22 cellular contexts compared by ENCODE assay signal in genomic region chr16:75445298-75445697, GRCh38. TPM values are rescaled to one million over a fixed set of nuclear protein-coding genes. Genes with fewer than 3 reads are reported as not detected.
"Had no signal": no experiment of that assay in that cellular context is flagged by ENCODE, and none has a peak within 500 bp of the region (broad histone marks: within the 10 kb centered on the region; RNA-seq: fewer than 3 reads in every experiment).

No MANE protein-coding gene starts in this region.

- H3K9me3 ChIP-seq: SK-N-SH had no signal

- DNase-seq: activated CD4-positive, alpha-beta memory T cell treated with anti-CD3 and anti-CD28 coated beads, Interleukin-2, amount 10 ng/mL, durations not matched to agents 7 days and 5 days; activated CD4-positive, alpha-beta T cell treated with anti-CD3 and anti-CD28 coated beads for 36 hours; activated CD4-positive, alpha-beta T cell treated with anti-CD3 and anti-CD28 coated beads, Interleukin-2, amount 50 U/mL, for 1 hour; activated effector memory CD4-positive, alpha-beta T cell treated with anti-CD3 and anti-CD28 coated beads, Interleukin-2, amount 50 U/mL, for 16 hours; activated naive CD4-positive, alpha-beta T cell treated with Interleukin-2 at 50 U/mL for 16 hours; activated naive CD8-positive, alpha-beta T cell treated with anti-CD3 and anti-CD28 coated beads, Interleukin-2, amount 50 U/mL, for 24 hours; activated T-cell treated with anti-CD3 and anti-CD28 coated beads, Interleukin-2, amount 50 U/mL, for 4 hours; amniotic stem cell; NCI-H1048; NCI-H146; NCI-H187 treated with DMSO at 0.1 percent for 48 hours; NCI-H2081 treated with DMSO at 0.1 percent for 48 hours; NCI-H2227 treated with DMSO at 0.1 percent for 48 hours; NCI-H446 treated with DMSO at 0.1 percent for 48 hours; NCI-H524 treated with DMSO at 0.1 percent for 48 hours; NCI-H748 treated with DMSO at 0.1 percent for 48 hours; SIG-M5; SK-N-SH; T-helper 1 cell had no signal

- ATAC-seq: activated CD4-positive, alpha-beta T cell treated with anti-CD3 and anti-CD28 coated beads for 36 hours; activated naive CD4-positive, alpha-beta T cell treated with anti-CD3 and anti-CD28 coated beads, Interleukin-2, amount 50 U/mL, for 72 hours; activated naive CD8-positive, alpha-beta T cell treated with anti-CD3 and anti-CD28 coated beads, Interleukin-2, amount 50 U/mL, for 24 hours; activated T-cell treated with anti-CD3 and anti-CD28 coated beads, Interleukin-2, amount 50 U/mL, for 4 hours had no signal

- H3K27ac ChIP-seq: VCaP had no signal

RNA-seq across cellular contexts. Expression of gene CHST6, which starts 49.9 kb away (rescaled TPM):
- total RNA-seq: activated CD4-positive, alpha-beta memory T cell treated with anti-CD3 and anti-CD28 coated beads, Interleukin-2, amount 10 ng/mL, durations not matched to agents 7 days and 5 days; activated CD4-positive, alpha-beta T cell treated with anti-CD3 and anti-CD28 coated beads for 36 hours; activated naive CD4-positive, alpha-beta T cell treated with anti-CD3 and anti-CD28 coated beads, Interleukin-2, amount 50 U/mL, for 72 hours; activated T-cell treated with anti-CD3 and anti-CD28 coated beads, Interleukin-2, amount 50 U/mL, for 4 hours; T-helper 2 cell treated with Interferon-gamma antibody and Interleukin-4, amounts not matched to agents 100 ng/mL and 5 ng/mL, for 36 hours had no signal
